19 cellular contexts compared by ENCODE assay signal in the genomic region with DNA sequence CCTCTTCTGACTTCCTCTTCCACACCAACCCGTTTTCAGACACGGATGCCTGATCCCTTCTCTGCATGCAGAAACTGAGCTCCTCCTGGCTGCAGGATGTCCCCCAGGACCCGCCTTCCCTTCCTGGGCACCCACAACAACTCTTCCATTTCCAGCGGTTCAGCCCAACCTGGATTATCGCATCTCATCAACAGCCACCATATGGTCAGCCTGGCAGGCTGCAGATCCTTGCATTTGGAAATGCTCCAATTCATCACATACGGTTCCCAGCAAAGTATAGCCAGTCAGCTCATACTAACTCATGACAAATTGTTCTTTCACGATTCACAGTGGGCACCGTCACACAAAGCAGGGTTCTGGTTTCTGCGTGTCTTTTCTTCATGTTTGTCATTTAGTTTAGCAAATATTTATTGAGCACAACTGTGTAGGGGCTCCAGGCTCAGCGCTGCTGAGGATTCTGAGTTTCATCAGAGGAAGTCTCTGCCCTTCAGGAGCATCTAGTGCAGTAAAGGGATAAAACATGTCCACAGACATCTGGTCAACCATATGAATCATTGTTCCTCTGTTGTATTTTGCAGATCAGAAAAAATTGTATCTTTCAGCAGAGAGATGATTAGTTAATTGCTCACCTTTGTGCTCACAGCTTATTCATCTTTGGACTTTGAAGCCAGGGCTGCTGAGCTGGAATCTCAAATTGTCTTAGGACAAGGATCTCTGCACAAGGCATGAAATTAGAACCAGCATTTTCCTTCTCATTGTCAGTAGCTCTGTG.
DNase-seq lines count a peak whose midpoint lies in the region; ATAC-seq, FAIRE-seq and TF ChIP-seq lines count a peak whose summit lies in the region.
"Had no signal": no experiment of that assay in that cellular context is flagged by ENCODE, and none has a peak within 500 bp of the region (broad histone marks: within the 10 kb centered on the region; RNA-seq: fewer than 3 reads in every experiment).

No MANE protein-coding gene starts in this region.

- peak overlapping the region; percentile 9 for H3K4me3 ChIP-seq in WERI-Rb-1 (ENCODE audit: low read depth, low read length)
- no peak overlapping the region for H3K4me3 ChIP-seq in mesenchymal stem cell (ENCODE audit: insufficient read depth in 1 of 2, low read depth in 1 of 2, low read length in 2 of 2)
- H3K4me3 ChIP-seq in pancreas = no peak overlapping the region

- H3K36me3 ChIP-seq in WERI-Rb-1 (no peaks in the 10 kb centered on the region), mesenchymal stem cell (ENCODE audit: control insufficient read depth in 1 of 2, insufficient read depth in 2 of 2, low read depth in 1 of 2, low read length in 2 of 2) (no peaks in the 10 kb centered on the region), pancreas (no peaks in the 10 kb centered on the region)

- no peak overlapping the region for H3K9ac ChIP-seq in mesenchymal stem cell (ENCODE audit: low read length)
- H3K9ac ChIP-seq: KMS-11 had no signal

- H2BK12ac ChIP-seq in mesenchymal stem cell (ENCODE audit: low read length in 2 of 2) = no peak overlapping the region

- H3K27me3 ChIP-seq in WERI-Rb-1 (ENCODE audit: insufficient read depth, low read depth, severe bottlenecking) = no peaks in the 10 kb centered on the region
- H3K27me3 ChIP-seq in mesenchymal stem cell (ENCODE audit: control insufficient read depth in 1 of 2, insufficient read depth in 1 of 2, low read length in 2 of 2) = no peaks in the 10 kb centered on the region
- no peaks in the 10 kb centered on the region for H3K27me3 ChIP-seq in pancreas

- no peak overlapping the region for H2BK5ac ChIP-seq in mesenchymal stem cell (ENCODE audit: low read depth, low read length, poor library complexity, severe bottlenecking)

- no peak overlapping the region for H3K14ac ChIP-seq in mesenchymal stem cell (ENCODE audit: low read length in 2 of 2)

- no peak overlapping the region for H3K18ac ChIP-seq in mesenchymal stem cell (ENCODE audit: low read depth in 1 of 2, low read length in 2 of 2)

- no peak overlapping the region for H2AK5ac ChIP-seq in mesenchymal stem cell (ENCODE audit: low read length, severe bottlenecking)

- H2AFZ ChIP-seq in mesenchymal stem cell (ENCODE audit: low read depth, low read length) = no peak overlapping the region

- 53% methylated on average over 10 of the region's 10 CpGs for WGBS in mesenchymal stem cell
- WGBS in pancreas, 2 donors = 28 to 30% methylated on average over 10 of the region's 10 CpGs

- ATAC-seq in GM18867 (IDR thresholded peaks at IDR 0.05; ENCODE audit: unreplicated experiment) (no peak), pancreas (no peak)
- ATAC-seq: activated CD4-positive, alpha-beta T cell treated with anti-CD3 and anti-CD28 coated beads for 36 hours; esophagus mucosa had no signal

- intact Hi-C loops in head of caudate nucleus (cut with DNase I) = no loop called here
- intact Hi-C loops in pancreas (cut with DNase I) = no loop called here

- no peak overlapping the region for H4K8ac ChIP-seq in mesenchymal stem cell (ENCODE audit: low read length)

- H3K4me2 ChIP-seq in mesenchymal stem cell (ENCODE audit: low read length, poor library complexity, severe bottlenecking) = no peak overlapping the region
- H3K4me2 ChIP-seq: KMS-11 had no signal

- DNase-seq in COR-L47 (lab: John Stamatoyannopoulos, UW) (peak; percentile 20), NCI-H345 (lab: John Stamatoyannopoulos, UW) (peak; percentile 46), WERI-Rb-1 (peak; percentile 72), mesenchymal stem cell (peak; percentile 7), head of caudate nucleus (no peak), NCI-H2081 treated with DMSO at 0.1 percent for 48 hours (lab: John Stamatoyannopoulos, UW) (no peak), pancreas (no peak)
- DNase-seq: activated CD4-positive, alpha-beta T cell treated with anti-CD3 and anti-CD28 coated beads for 36 hours; activated naive CD4-positive, alpha-beta T cell; kidney; NCI-H774; stimulated activated naive CD4-positive, alpha-beta T cell treated with Interleukin-2 at 50 U/mL for 16 hours; T-helper 2 cell had no signal

- H2BK15ac ChIP-seq in mesenchymal stem cell (ENCODE audit: low read depth, poor library complexity, severe bottlenecking) = no peak overlapping the region

- no peaks in the 10 kb centered on the region for H3K79me1 ChIP-seq in mesenchymal stem cell (replicated peaks; ENCODE audit: low read length, poor library complexity, severe bottlenecking)

- TF ChIP-seq CTCF in WERI-Rb-1 (IDR thresholded peaks at IDR 0.05; ENCODE audit: low read depth, low read length) (no peak), pancreas (IDR thresholded peaks at IDR 0.05) (no peak)

- H4K91ac ChIP-seq in mesenchymal stem cell (ENCODE audit: low read length) = no peak overlapping the region

- H2BK120ac ChIP-seq in mesenchymal stem cell (ENCODE audit: low read depth, low read length) = no peak overlapping the region

- H3K27ac ChIP-seq in WERI-Rb-1 = peak overlapping the region; percentile 53
- H3K27ac ChIP-seq in mesenchymal stem cell (ENCODE audit: low read length, poor library complexity, severe bottlenecking) = no peak overlapping the region
- H3K27ac ChIP-seq in pancreas = no peak overlapping the region
- H3K27ac ChIP-seq: HL-60, KMS-11 had no signal

- no peak overlapping the region for H3K4ac ChIP-seq in mesenchymal stem cell (ENCODE audit: low read depth in 1 of 2, low read length in 2 of 2)

- FAIRE-seq in pancreas (lab: Jason Lieb, UNC) = no peak
- FAIRE-seq: GM18507, kidney, urothelium cell line had no signal

- no peaks in the 10 kb centered on the region for H3K9me3 ChIP-seq in WERI-Rb-1 (ENCODE audit: severe bottlenecking)
- no peaks in the 10 kb centered on the region for H3K9me3 ChIP-seq in mesenchymal stem cell (ENCODE audit: control insufficient read depth, low read length)
- H3K9me3 ChIP-seq in pancreas = no peaks in the 10 kb centered on the region

- no peaks in the 10 kb centered on the region for H3K4me1 ChIP-seq in mesenchymal stem cell (ENCODE audit: control insufficient read depth, insufficient read depth, low read depth, low read length)
- H3K4me1 ChIP-seq in pancreas = no peaks in the 10 kb centered on the region

- no peak overlapping the region for H3K23ac ChIP-seq in mesenchymal stem cell (ENCODE audit: low read length in 2 of 2)

Comparison
In these comparisons a context has a peak if more than half of its experiments do, and no peak if none do; other contexts are left out.
1. DNase-seq: peak in COR-L47 (single experiment), NCI-H345 (single experiment), WERI-Rb-1 (single experiment) and mesenchymal stem cell (single experiment); none in head of caudate nucleus (0 of 42), NCI-H2081 treated with DMSO at 0.1 percent for 48 hours (single experiment) and pancreas (0 of 6).